Comparison of ENCODE assay signal across 8 cellular contexts in the genomic region with DNA sequence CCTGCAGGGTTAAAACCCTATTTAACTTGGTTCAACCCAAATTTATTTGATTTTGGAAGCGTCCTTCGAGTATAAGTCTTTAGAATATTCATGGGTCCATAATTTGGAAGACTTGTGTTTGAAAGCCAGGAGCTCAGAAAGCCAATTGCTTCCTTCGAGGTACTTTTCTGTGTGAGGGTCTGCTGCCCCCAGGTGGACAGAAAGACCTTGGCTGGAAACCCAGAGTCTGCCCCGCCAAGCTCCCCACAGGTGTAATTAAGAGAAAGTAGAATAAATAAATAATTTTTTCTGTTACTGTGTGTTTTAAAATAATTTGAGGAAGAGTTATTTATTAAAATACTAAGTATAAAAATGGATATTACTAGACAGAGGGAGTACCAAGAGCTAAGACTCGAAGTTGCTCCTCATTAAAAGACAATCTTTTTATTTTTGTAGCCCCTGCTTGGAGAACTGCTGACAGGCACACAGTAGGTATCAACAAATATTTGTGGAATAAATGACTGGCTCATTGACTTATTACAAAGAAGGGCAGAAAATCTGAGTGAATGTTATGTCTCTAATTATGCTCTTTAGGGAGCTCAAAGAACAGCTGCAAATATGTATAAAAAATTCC.
DNase-seq lines count a peak whose midpoint lies in the region; ATAC-seq, FAIRE-seq and TF ChIP-seq lines count a peak whose summit lies in the region.

No MANE protein-coding gene starts in this region.

- no peak overlapping the region for H3K9ac ChIP-seq in astrocyte (ENCODE audit: low read length)

- no peaks in the 10 kb centered on the region for H4K20me1 ChIP-seq in astrocyte (ENCODE audit: insufficient read depth, low read length)

- peak; percentile 84 for TF ChIP-seq CTCF in NB4 (IDR thresholded peaks at IDR 0.05; ENCODE audit: low read depth, low read length)
- peak; percentile 18 for TF ChIP-seq CTCF in astrocyte (IDR thresholded peaks at IDR 0.05; ENCODE audit: insufficient read depth, low read depth, low read length)

- TF ChIP-seq POLR2A in NB4 (IDR thresholded peaks at IDR 0.05; ENCODE audit: extremely low read depth, insufficient read length), result no peak

- no peaks in the 10 kb centered on the region for H3K9me3 Mint-ChIP-seq in astrocyte (ENCODE audit: unreplicated experiment)
- H3K9me3 Mint-ChIP-seq in naive B cell, result no peaks in the 10 kb centered on the region

- no peaks in the 10 kb centered on the region for H3K36me3 ChIP-seq in astrocyte (ENCODE audit: insufficient read depth, low read length)

- no peak overlapping the region for H3K4me3 ChIP-seq in NB4 (ENCODE audit: low read depth, low read length)
- H3K4me3 ChIP-seq in astrocyte (ENCODE audit: insufficient read depth, low read depth, low read length), result no peak overlapping the region

- peaks cover 6% of the 10 kb centered on the region for H3K27me3 Mint-ChIP-seq in astrocyte (ENCODE audit: low read depth, unreplicated experiment)
- H3K27me3 Mint-ChIP-seq in naive B cell, result peaks cover 28 to 46% (median 29%) of the 10 kb centered on the region in 3 donors

- ATAC-seq in naive B cell (ENCODE audit: low read depth in 2 of 2) (no peak), GM19324 (IDR thresholded peaks at IDR 0.05; ENCODE audit: low FRiP score, unreplicated experiment) (no peak), GM18520 (IDR thresholded peaks at IDR 0.05; ENCODE audit: unreplicated experiment) (no peak)

- H3K27ac Mint-ChIP-seq in astrocyte (ENCODE audit: unreplicated experiment) (no peak overlapping the region), naive B cell (no peak overlapping the region)

- H3K79me2 ChIP-seq in astrocyte (ENCODE audit: insufficient read depth, low read length), result no peaks in the 10 kb centered on the region

- no peaks in the 10 kb centered on the region for H3K9me3 ChIP-seq in astrocyte (ENCODE audit: insufficient read depth, low read depth, low read length)

- no peak overlapping the region for H2AFZ ChIP-seq in astrocyte (ENCODE audit: low read depth, low read length)

- H3K4me3 Mint-ChIP-seq in astrocyte (ENCODE audit: unreplicated experiment), result no peak overlapping the region
- H3K4me3 Mint-ChIP-seq in naive B cell, result no peak overlapping the region

- DNase-seq in activated CD4-positive, alpha-beta T cell treated with anti-CD3 and anti-CD28 coated beads for 48 hours, result peak; percentile 19
- no peak for DNase-seq in activated CD4-positive, alpha-beta T cell treated with anti-CD3 and anti-CD28 coated beads, Interleukin-2, amount 50 U/mL, for 1 hour
- DNase-seq in NB4 (ENCODE audit: low read depth), result peak; percentile 48
- DNase-seq in astrocyte (ENCODE audit: low read depth), result no peak
- peak; percentile 6 for DNase-seq in naive B cell
- no peak for DNase-seq in activated gamma-delta T cell (lab: John Stamatoyannopoulos, UW)

- H3K4me2 ChIP-seq in astrocyte (ENCODE audit: low read length), result no peak overlapping the region

- H3K27me3 ChIP-seq in astrocyte (ENCODE audit: insufficient read depth, low read length), result no peaks in the 10 kb centered on the region

- no peaks in the 10 kb centered on the region for H3K36me3 Mint-ChIP-seq in astrocyte (ENCODE audit: low read depth, unreplicated experiment)
- no peaks in the 10 kb centered on the region for H3K36me3 Mint-ChIP-seq in naive B cell

- no peaks in the 10 kb centered on the region for H3K4me1 Mint-ChIP-seq in astrocyte (ENCODE audit: low read depth, unreplicated experiment)
- no peaks in the 10 kb centered on the region for H3K4me1 Mint-ChIP-seq in naive B cell

- H3K4me1 ChIP-seq in astrocyte (ENCODE audit: insufficient read depth, low read length), result no peaks in the 10 kb centered on the region

- no peak for FAIRE-seq in astrocyte (lab: Jason Lieb, UNC)

- H3K27ac ChIP-seq in astrocyte (ENCODE audit: low read depth, low read length), result no peak overlapping the region

Comparison
In these comparisons a context has a peak if more than half of its experiments do, and no peak if none do; other contexts are left out.
1. DNase-seq: peak in activated CD4-positive, alpha-beta T cell treated with anti-CD3 and anti-CD28 coated beads for 48 hours (single experiment), NB4 (single experiment) and naive B cell (single experiment); none in activated CD4-positive, alpha-beta T cell treated with anti-CD3 and anti-CD28 coated beads, Interleukin-2, amount 50 U/mL, for 1 hour (single experiment), astrocyte (single experiment) and activated gamma-delta T cell (single experiment).